Comparison of ENCODE assay signal across 8 cellular contexts in the genomic region with DNA sequence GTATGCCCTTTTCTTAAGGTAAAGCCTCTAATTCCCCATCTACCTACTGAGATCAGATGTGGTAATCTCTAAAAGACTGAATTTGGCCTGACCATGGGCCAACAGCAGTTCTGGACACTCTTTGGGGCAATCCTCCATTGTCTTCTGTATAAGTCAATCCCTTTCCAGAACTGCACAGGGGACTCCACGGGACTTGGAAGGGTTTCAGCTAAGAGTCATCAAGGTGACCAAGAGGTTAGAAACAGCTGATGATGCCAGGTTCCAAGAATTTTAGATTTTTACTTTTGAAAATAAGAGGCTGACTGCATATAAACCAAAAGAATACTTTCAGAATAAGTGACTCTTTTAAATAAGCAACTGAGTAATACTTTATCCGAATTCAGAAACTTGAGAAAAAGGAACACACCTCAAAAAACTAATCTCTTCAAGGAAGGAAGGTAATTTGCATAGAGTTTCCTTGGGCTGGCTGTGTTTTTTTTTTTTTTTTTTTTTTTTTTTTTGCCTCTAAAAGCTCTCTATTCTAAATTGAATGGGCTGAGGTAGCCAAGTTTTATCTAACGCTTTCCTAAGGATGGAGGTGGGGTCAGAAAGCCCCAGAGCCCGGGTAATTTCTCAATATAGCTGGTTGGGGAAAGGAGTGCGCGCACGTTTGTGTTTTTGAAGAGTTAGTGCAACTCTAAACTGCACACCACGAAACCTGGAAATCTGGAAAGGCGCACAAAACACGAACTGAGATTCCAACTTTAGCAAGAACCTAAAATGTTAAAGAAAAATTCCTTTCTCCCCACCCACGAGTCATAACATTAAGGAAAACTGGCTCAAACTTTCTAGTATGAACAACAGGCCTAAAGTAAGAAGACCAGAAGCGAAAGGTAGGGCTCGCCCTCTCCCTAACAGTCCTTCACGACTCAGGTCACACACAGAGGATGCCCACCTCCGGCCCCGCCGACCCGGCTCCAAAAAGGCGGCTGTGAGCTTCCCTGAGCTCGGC. TPM values are rescaled to one million over a fixed set of nuclear protein-coding genes. Genes with fewer than 3 reads are reported as not detected.
DNase-seq lines count a peak whose midpoint lies in the region; ATAC-seq and TF ChIP-seq lines count a peak whose summit lies in the region.

No MANE protein-coding gene starts in this region.

- H4K20me1 ChIP-seq in SU-DHL-6 (ENCODE audit: low read depth, low read length) = peaks cover 44% of the 10 kb centered on the region

- peaks cover 16% of the 10 kb centered on the region for H3K4me1 ChIP-seq in rectal smooth muscle tissue (ENCODE audit: control insufficient read depth, insufficient read depth, low read length)

- ATAC-seq in HG03025 (IDR thresholded peaks at IDR 0.05; ENCODE audit: low FRiP score, unreplicated experiment) = no peak

- peak overlapping the region; percentile 93 for H3K4me2 ChIP-seq in SU-DHL-6 (ENCODE audit: low read depth, low read length, poor library complexity, severe bottlenecking)

- H3K36me3 ChIP-seq in SU-DHL-6 (ENCODE audit: low read length) (peaks cover 19% of the 10 kb centered on the region; the same call in 1 of the 2 replicates), rectal smooth muscle tissue (ENCODE audit: control insufficient read depth, insufficient read depth, low read length) (peaks cover 15% of the 10 kb centered on the region)

- H3K27ac ChIP-seq in SU-DHL-6 (ENCODE audit: low read depth, low read length) = peak overlapping the region; percentile 93
- peak overlapping the region; percentile 98 for H3K27ac ChIP-seq in rectal smooth muscle tissue (ENCODE audit: low read depth, low read length)

- no peaks in the 10 kb centered on the region for H3K9me2 ChIP-seq in SU-DHL-6 (replicated peaks; ENCODE audit: insufficient read depth, low read length)

- DNase-seq in NCI-H2081 (lab: John Stamatoyannopoulos, UW) = peak; percentile 3 to 11
- no peak for DNase-seq in NCI-H2081 treated with DMSO at 0.1 percent for 48 hours (lab: John Stamatoyannopoulos, UW)
- peak; percentile 38 for DNase-seq in fibroblast of the aortic adventitia (ENCODE audit: low read depth)
- no peak for DNase-seq in D341Med (ENCODE audit: low spot score)
- DNase-seq in NCI-H1930 (lab: John Stamatoyannopoulos, UW) = no peak

- H2AFZ ChIP-seq in SU-DHL-6 (ENCODE audit: low read depth, low read length, severe bottlenecking) = no peak overlapping the region

- H3K9me3 ChIP-seq in SU-DHL-6 (ENCODE audit: insufficient read depth, low read length) = no peaks in the 10 kb centered on the region

- no peaks in the 10 kb centered on the region for H3K27me3 ChIP-seq in SU-DHL-6 (ENCODE audit: low read length)
- no peaks in the 10 kb centered on the region for H3K27me3 ChIP-seq in rectal smooth muscle tissue (ENCODE audit: control insufficient read depth, insufficient read depth, low read length)

- peaks cover 54% of the 10 kb centered on the region for H3K79me2 ChIP-seq in SU-DHL-6 (ENCODE audit: insufficient read depth, low read length)

- H3K4me3 ChIP-seq in SU-DHL-6 (ENCODE audit: insufficient read depth, low read length, poor library complexity, severe bottlenecking) (peak overlapping the region; percentile 96), fibroblast of the aortic adventitia (ENCODE audit: low read depth, low read length) (peak overlapping the region; percentile 90), rectal smooth muscle tissue (ENCODE audit: low read length) (peak overlapping the region; percentile 90)

- peaks cover 20% of the 10 kb centered on the region for H3F3A ChIP-seq in SU-DHL-6 (ENCODE audit: insufficient read depth)

- H3K9ac ChIP-seq in SU-DHL-6 (ENCODE audit: low read length) (peak overlapping the region; percentile 92), rectal smooth muscle tissue (ENCODE audit: low read length) (peak overlapping the region; percentile 91)

- TF ChIP-seq CTCF in SU-DHL-6 (IDR thresholded peaks at IDR 0.05; ENCODE audit: insufficient read depth, low read length, poor library complexity, severe bottlenecking) = no peak
- no peak for TF ChIP-seq CTCF in fibroblast of the aortic adventitia (IDR thresholded peaks at IDR 0.05; ENCODE audit: insufficient read depth, low read length)

RNA-seq across cellular contexts. Expression of a gene that starts 1.3 kb away (rescaled TPM):
- 203 and 210 TPM in 2 replicates for total RNA-seq in fibroblast of the aortic adventitia (ENCODE audit: low replicate concordance)

RNA-seq across cellular contexts. Expression of a gene that starts 8.6 kb away (rescaled TPM):
- total RNA-seq in fibroblast of the aortic adventitia (ENCODE audit: low replicate concordance) = 16.2 and 32.2 TPM in 2 replicates

RNA-seq across cellular contexts. Expression of a gene that starts 25.3 kb away (rescaled TPM):
- total RNA-seq in fibroblast of the aortic adventitia (ENCODE audit: low replicate concordance) = 8.9 and 12.1 TPM in 2 replicates

RNA-seq across cellular contexts. Expression of a gene that starts 31.8 kb away (rescaled TPM):
- total RNA-seq in fibroblast of the aortic adventitia (ENCODE audit: low replicate concordance) = 65.3 and 109 TPM in 2 replicates

RNA-seq across cellular contexts. Expression of a gene that starts 44.5 kb away (rescaled TPM):
- total RNA-seq in fibroblast of the aortic adventitia (ENCODE audit: low replicate concordance) = 14.1 and 22.1 TPM in 2 replicates

Comparison
In these comparisons a context has a peak if more than half of its experiments do, and no peak if none do; other contexts are left out.
1. DNase-seq: peak in NCI-H2081 (2 of 2) and fibroblast of the aortic adventitia (single experiment); none in NCI-H2081 treated with DMSO at 0.1 percent for 48 hours (single experiment), D341Med (single experiment) and NCI-H1930 (0 of 2).
2. Peak in every context shown above with its lines, with median percentiles within 50 percentile points of each other: H3K4me3 ChIP-seq.